Comparison of ENCODE assay signal across 22 cellular contexts in the genomic region with DNA sequence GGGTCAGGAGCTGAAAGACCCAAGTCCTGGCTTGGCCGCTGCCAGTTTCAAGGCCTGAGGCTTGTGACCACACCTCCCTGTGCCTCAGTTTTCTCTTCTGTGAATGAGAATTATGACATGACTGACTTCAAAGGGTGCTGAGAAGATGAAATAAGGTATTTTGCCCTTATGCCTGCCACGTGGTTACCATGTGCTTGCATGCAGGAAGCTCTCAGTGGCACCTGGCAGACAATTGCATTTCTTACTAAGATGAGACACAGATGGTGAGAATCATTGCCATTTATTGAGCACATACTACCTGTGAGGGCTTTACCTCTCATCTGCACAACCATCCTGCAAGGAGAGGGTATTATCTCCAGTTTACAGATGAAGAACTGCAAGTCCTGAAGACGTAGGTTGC.
"Had no signal": no experiment of that assay in that cellular context is flagged by ENCODE, and none has a peak within 500 bp of the region (broad histone marks: within the 10 kb centered on the region; RNA-seq: fewer than 3 reads in every experiment).

No MANE protein-coding gene starts in this region.

- H3K27me3 ChIP-seq: dorsolateral prefrontal cortex, gastrocnemius medialis, thyroid gland, vagina had no signal

- H2AFZ ChIP-seq: parathyroid adenoma had no signal

- H3K9me3 ChIP-seq: gastrocnemius medialis, stomach, thyroid gland, vagina had no signal

- H3K36me3 Mint-ChIP-seq: memory B cell; natural killer cell treated with Interleukin-12 subunit alpha and Interleukin-12 subunit beta and Interleukin-15 and Interleukin-18, amount 100 ng/mL, for 72 hours had no signal

- H3K4me3 Mint-ChIP-seq: memory B cell; natural killer cell treated with Interleukin-12 subunit alpha and Interleukin-12 subunit beta and Interleukin-15 and Interleukin-18, amount 100 ng/mL, for 72 hours; neural crest cell had no signal

- H3K9me3 Mint-ChIP-seq: memory B cell; natural killer cell treated with Interleukin-12 subunit alpha and Interleukin-12 subunit beta and Interleukin-15 and Interleukin-18, amount 100 ng/mL, for 72 hours; neural crest cell had no signal

- H3K4me1 ChIP-seq: gastrocnemius medialis, parathyroid adenoma, stomach, thyroid gland, vagina had no signal

- H3K36me3 ChIP-seq: gastrocnemius medialis, stomach, thyroid gland, vagina had no signal

- H3K4me1 Mint-ChIP-seq: neural crest cell had no signal

- H3K79me2 ChIP-seq: parathyroid adenoma had no signal

- H3K4me2 ChIP-seq: smooth muscle cell had no signal

- H3K27ac Mint-ChIP-seq: memory B cell; natural killer cell treated with Interleukin-12 subunit alpha and Interleukin-12 subunit beta and Interleukin-15 and Interleukin-18, amount 100 ng/mL, for 72 hours; progenitor cell of endocrine pancreas had no signal

- DNase-seq: dorsolateral prefrontal cortex; effector CD4-positive, alpha-beta T cell; foreskin fibroblast; gastrocnemius medialis; head of caudate nucleus; stimulated activated CD4-positive, alpha-beta T cell treated with anti-CD3 and anti-CD28 coated beads, Interleukin-12 subunit alpha, Interleukin-12 subunit beta, amount 100 ng/mL, for 4 hours; stimulated activated CD4-positive, alpha-beta T cell treated with anti-CD3 and anti-CD28 coated beads, Interleukin-1b, Interleukin-23, amount 100 ng/mL, for 48 hours; stimulated activated CD4-positive, alpha-beta T cell treated with anti-CD3 and anti-CD28 coated beads, Interleukin-4, amount 100 ng/mL, for 1 hour; stimulated activated CD8-positive, alpha-beta memory T cell treated with anti-CD3 and anti-CD28 coated beads, Interleukin-4, amount 100 ng/mL, for 48 hours; stimulated activated naive CD4-positive, alpha-beta T cell treated with Interleukin-2 at 50 U/mL for 16 hours; stomach; thyroid gland; trophoblast cell had no signal

- H3K9ac ChIP-seq: parathyroid adenoma had no signal

- H3K4me3 ChIP-seq: dorsolateral prefrontal cortex, gastrocnemius medialis, lung, smooth muscle cell, stomach, thyroid gland, vagina had no signal

- H3K27ac ChIP-seq: dorsolateral prefrontal cortex, gastrocnemius medialis, parathyroid adenoma, stomach, thyroid gland, vagina had no signal

- ATAC-seq: gastrocnemius medialis; natural killer cell treated with Interleukin-12 subunit alpha and Interleukin-12 subunit beta and Interleukin-15 and Interleukin-18, amount 100 ng/mL, for 72 hours; sciatic nerve had no signal
